4 cellular contexts compared by ENCODE assay signal in genomic region chr3:175751089-175751488, GRCh38.
A peak's percentile ranks its signal among the peaks of the same experiment; 100 is the strongest.
TF ChIP-seq lines count a peak whose summit lies in the region.

No MANE protein-coding gene starts in this region.

TF ChIP-seq in HepG2, 621 proteins besides CTCF, POLR2A, EP300 and RAD21:
- TF ChIP-seq MAFK (conservative IDR thresholded peaks at IDR 0.05 in 1 of 2, IDR thresholded peaks at IDR 0.05 in 1 of 2; ENCODE audit: low read length in 2 of 2) (peak; percentile 31 to 80; a peak in 3 of 4 replicates), ZNF660 (CRISPR knock-in tag; IDR thresholded peaks at IDR 0.05; ENCODE audit: borderline replicate concordance, low read depth) (no peak), FOXM1 (CRISPR knock-in tag; IDR thresholded peaks at IDR 0.05) (no peak), CREM (IDR thresholded peaks at IDR 0.05) (no peak), CREM (CRISPR knock-in tag; IDR thresholded peaks at IDR 0.05) (no peak), ZBTB7A (CRISPR knock-in tag; IDR thresholded peaks at IDR 0.05) (no peak), FOSL1 (CRISPR knock-in tag; IDR thresholded peaks at IDR 0.05; ENCODE audit: borderline replicate concordance) (no peak), ATF5 (CRISPR knock-in tag; IDR thresholded peaks at IDR 0.05; ENCODE audit: low read depth) (no peak), BRF2 (CRISPR knock-in tag; IDR thresholded peaks at IDR 0.05) (no peak), DNMT3B (CRISPR knock-in tag; conservative IDR thresholded peaks at IDR 0.05) (no peak), MAFF (IDR thresholded peaks at IDR 0.05; ENCODE audit: low read depth, low read length) (peak; percentile 54; the same call in 1 of the 2 replicates), ZNF101 (CRISPR knock-in tag; IDR thresholded peaks at IDR 0.05; ENCODE audit: borderline replicate concordance, low read depth) (no peak), CENPBD1 (CRISPR knock-in tag; IDR thresholded peaks at IDR 0.05; ENCODE audit: borderline replicate concordance, low read depth) (no peak)
- TF ChIP-seq, protein P1, sequence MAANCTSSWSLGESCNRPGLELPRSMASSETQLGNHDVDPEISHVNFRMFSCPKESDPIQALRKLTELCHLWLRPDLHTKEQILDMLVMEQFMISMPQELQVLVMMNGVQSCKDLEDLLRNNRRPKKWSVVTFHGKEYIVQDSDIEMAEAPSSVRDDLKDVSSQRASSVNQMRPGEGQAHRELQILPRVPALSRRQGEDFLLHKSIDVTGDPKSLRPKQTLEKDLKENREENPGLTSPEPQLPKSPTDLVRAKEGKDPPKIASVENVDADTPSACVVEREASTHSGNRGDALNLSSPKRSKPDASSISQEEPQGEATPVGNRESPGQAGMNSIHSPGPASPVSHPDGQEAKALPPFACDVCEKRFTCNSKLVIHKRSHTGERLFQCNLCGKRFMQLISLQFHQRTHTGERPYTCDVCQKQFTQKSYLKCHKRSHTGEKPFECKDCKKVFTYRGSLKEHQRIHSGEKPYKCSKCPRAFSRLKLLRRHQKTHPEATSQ (CRISPR knock-in tag; IDR thresholded peaks at IDR 0.05; ENCODE audit: borderline replicate concordance): no peak
TF ChIP-seq in HepG2: peak in this region for 2.

TF ChIP-seq in A549, 52 proteins besides CTCF, POLR2A, EP300 and RAD21:
- TF ChIP-seq ELK1 (IDR thresholded peaks at IDR 0.05; ENCODE audit: low read depth, low read length): no peak
- TF ChIP-seq MAFK (IDR thresholded peaks at IDR 0.05; ENCODE audit: partially characterized antibody): peak; percentile 39

TF ChIP-seq in IMR-90, 13 proteins besides CTCF, POLR2A, EP300 and RAD21:
- TF ChIP-seq MAFK (IDR thresholded peaks at IDR 0.05; ENCODE audit: low read depth, low read length): peak; percentile 74
- TF ChIP-seq MAZ (IDR thresholded peaks at IDR 0.05; ENCODE audit: borderline replicate concordance, low read depth, low read length): no peak

TF ChIP-seq in K562, 482 proteins besides CTCF, POLR2A, EP300 and RAD21:
- TF ChIP-seq MAFF (IDR thresholded peaks at IDR 0.05; ENCODE audit: low read length): peak; percentile 13; the same call in 1 of the 2 replicates
- no peak for TF ChIP-seq RBM22 (IDR thresholded peaks at IDR 0.05; ENCODE audit: low read depth, low read length, poor library complexity, severe bottlenecking)
- TF ChIP-seq EGR1 (conservative IDR thresholded peaks at IDR 0.05): no peak
- no peak for TF ChIP-seq ELF4 (CRISPR knock-in tag; IDR thresholded peaks at IDR 0.05)
- 0 out of 2 replicates have a peak, but pooled peaks have one; percentile 19 for TF ChIP-seq ZNF316 (IDR thresholded peaks at IDR 0.05)
- no peak for TF ChIP-seq MCM2 (IDR thresholded peaks at IDR 0.05; ENCODE audit: low read depth)
